8 cellular contexts compared by ENCODE assay signal in genomic region chr6:46042355-46042999, GRCh38. TPM values are rescaled to one million over a fixed set of nuclear protein-coding genes. Genes with fewer than 3 reads are reported as not detected.
DNase-seq lines count a peak whose midpoint lies in the region; ATAC-seq and TF ChIP-seq lines count a peak whose summit lies in the region.

No MANE protein-coding gene starts in this region.

- peak; percentile 89 for ATAC-seq in HG02642 (IDR thresholded peaks at IDR 0.05; ENCODE audit: poor library complexity, unreplicated experiment)
- ATAC-seq in activated CD8-positive, alpha-beta T cell treated with anti-CD3 and anti-CD28 coated beads, Interleukin-2, amount 10 ng/mL, durations not matched to agents 7 days and 5 days = peak; percentile 68
- no peak for ATAC-seq in HG03460 (IDR thresholded peaks at IDR 0.05; ENCODE audit: unreplicated experiment)

- no peak overlapping the region for H3K4me3 Mint-ChIP-seq in activated CD8-positive, alpha-beta T cell treated with anti-CD3 and anti-CD28 coated beads, Interleukin-2, amount 10 ng/mL, durations not matched to agents 7 days and 5 days

- TF ChIP-seq CTCF in AG09319 (IDR thresholded peaks at IDR 0.05; ENCODE audit: low read depth, low read length) = peak; percentile 28
- peak; percentile 57 for TF ChIP-seq CTCF in GM12864 (IDR thresholded peaks at IDR 0.05; ENCODE audit: low read depth, low read length, missing control alignments)

- POLR2A ChIA-PET in activated CD8-positive, alpha-beta T cell treated with anti-CD3 and anti-CD28 coated beads, Interleukin-2, amount 10 ng/mL, durations not matched to agents 7 days and 5 days (lab: Charles Lee) = no interaction called here

- no peak for DNase-seq in AG09319 (ENCODE audit: extremely low read depth, low read depth)
- DNase-seq in GM12864 (ENCODE audit: low read depth) = peak; percentile 10
- peak; percentile 53 for DNase-seq in NCI-H2107 treated with DMSO at 0.1 percent for 48 hours (lab: John Stamatoyannopoulos, UW; ENCODE audit: unreplicated experiment)
- DNase-seq in activated CD8-positive, alpha-beta T cell treated with anti-CD3 and anti-CD28 coated beads, Interleukin-2, amount 10 ng/mL, durations not matched to agents 7 days and 5 days = peak; percentile 26
- DNase-seq in iPS DF 6.9 (ENCODE audit: low read depth, low spot score) = peak; percentile 58
- peak; percentile 46 for DNase-seq in stromal cell of bone marrow (ENCODE audit: low read depth)

- no peak overlapping the region for H3K27ac ChIP-seq in iPS DF 6.9 (ENCODE audit: low read length)

- H3K4me1 ChIP-seq in iPS DF 6.9 (ENCODE audit: control insufficient read depth, insufficient read depth, low read length) = no peaks in the 10 kb centered on the region

- H3K27ac Mint-ChIP-seq in activated CD8-positive, alpha-beta T cell treated with anti-CD3 and anti-CD28 coated beads, Interleukin-2, amount 10 ng/mL, durations not matched to agents 7 days and 5 days = no peak overlapping the region

- no peaks in the 10 kb centered on the region for H3K27me3 Mint-ChIP-seq in activated CD8-positive, alpha-beta T cell treated with anti-CD3 and anti-CD28 coated beads, Interleukin-2, amount 10 ng/mL, durations not matched to agents 7 days and 5 days (ENCODE audit: low read depth)

- CTCF ChIA-PET in activated CD8-positive, alpha-beta T cell treated with anti-CD3 and anti-CD28 coated beads, Interleukin-2, amount 10 ng/mL, durations not matched to agents 7 days and 5 days (lab: Charles Lee) = interaction anchor here (0.6 to 1.1 kb wide), 4 partner anchors 11 to 368 kb away, joined by 4 to 8 read pairs (median 5); no protein-coding TSS in a partner anchor

- H3K4me3 ChIP-seq in GM12864 (ENCODE audit: low read depth, low read length) (no peak overlapping the region), iPS DF 6.9 (ENCODE audit: low read length) (no peak overlapping the region)

- H3K4me1 Mint-ChIP-seq in activated CD8-positive, alpha-beta T cell treated with anti-CD3 and anti-CD28 coated beads, Interleukin-2, amount 10 ng/mL, durations not matched to agents 7 days and 5 days (ENCODE audit: low read depth) = no peaks in the 10 kb centered on the region

- no peaks in the 10 kb centered on the region for H3K9me3 Mint-ChIP-seq in activated CD8-positive, alpha-beta T cell treated with anti-CD3 and anti-CD28 coated beads, Interleukin-2, amount 10 ng/mL, durations not matched to agents 7 days and 5 days (ENCODE audit: insufficient read depth)

- no peaks in the 10 kb centered on the region for H3K36me3 Mint-ChIP-seq in activated CD8-positive, alpha-beta T cell treated with anti-CD3 and anti-CD28 coated beads, Interleukin-2, amount 10 ng/mL, durations not matched to agents 7 days and 5 days (ENCODE audit: low read depth)

- H3K9me3 ChIP-seq in iPS DF 6.9 (ENCODE audit: control insufficient read depth, insufficient read depth, low read length) = no peaks in the 10 kb centered on the region

- no peaks in the 10 kb centered on the region for H3K27me3 ChIP-seq in iPS DF 6.9 (ENCODE audit: control insufficient read depth, insufficient read depth, low read length)

- no CpG with 5 or more reads among the region's 5 CpGs for WGBS in iPS DF 6.9 (ENCODE audit: insufficient coverage, insufficient read length)

- no peaks in the 10 kb centered on the region for H3K36me3 ChIP-seq in iPS DF 6.9 (ENCODE audit: control insufficient read depth, insufficient read depth, low read length)

RNA-seq across cellular contexts. Expression of gene CLIC5, which starts 26.8 kb away (rescaled TPM):
- total RNA-seq in activated CD8-positive, alpha-beta T cell treated with anti-CD3 and anti-CD28 coated beads, Interleukin-2, amount 10 ng/mL, durations not matched to agents 7 days and 5 days = 1 to 10 TPM; 1.8 to 2.2 TPM
